ENCODE assay signal across 1 cellular context in genomic region chr19:3984908-3985642, GRCh38.
TF ChIP-seq lines count a peak whose summit lies in the region.

Gene EEF2 (minus strand): TSS chr19:3985463. CDS start chr19:3985380, 83 bp downstream.

TF ChIP-seq in HepG2, 621 proteins besides CTCF, POLR2A, EP300 and RAD21 (continued from another document and continues in another):
- TF ChIP-seq MEF2D (CRISPR knock-in tag; IDR thresholded peaks at IDR 0.05) (peak; percentile 66; the same call in 1 of the 2 replicates), CCDC6 (CRISPR knock-in tag; IDR thresholded peaks at IDR 0.05) (peak; percentile 70; the same call in 1 of the 2 replicates), AHR (CRISPR knock-in tag; IDR thresholded peaks at IDR 0.05) (peak; percentile 89; the same call in 1 of the 2 replicates), ZNF552 (CRISPR knock-in tag; IDR thresholded peaks at IDR 0.05; ENCODE audit: borderline replicate concordance) (peak; percentile 92), HOXA7 (CRISPR knock-in tag; IDR thresholded peaks at IDR 0.05) (peak; percentile 58; the same call in 1 of the 2 replicates), ZNF142 (CRISPR knock-in tag; IDR thresholded peaks at IDR 0.05) (peak; percentile 88; the same call in 1 of the 2 replicates), ARID5B (CRISPR knock-in tag; IDR thresholded peaks at IDR 0.05) (peak; percentile 32; the same call in 1 of the 2 replicates), ZKSCAN1 (IDR thresholded peaks at IDR 0.05; ENCODE audit: low read length) (peak; percentile 16; the same call in 1 of the 2 replicates), FOXC1 (CRISPR knock-in tag; IDR thresholded peaks at IDR 0.05; ENCODE audit: borderline replicate concordance) (peak; percentile 96), TOE1 (CRISPR knock-in tag; IDR thresholded peaks at IDR 0.05) (no peak), NR1H2 (CRISPR knock-in tag; IDR thresholded peaks at IDR 0.05; ENCODE audit: borderline replicate concordance, low read depth) (0 out of 2 replicates have a peak, but pooled peaks have one; percentile 77), THAP9 (CRISPR knock-in tag; IDR thresholded peaks at IDR 0.05; ENCODE audit: borderline replicate concordance) (peak; percentile 83; the same call in 1 of the 2 replicates), CCAR2 (optimal IDR thresholded peaks at IDR 0.05; ENCODE audit: low read depth, low read length) (no peak), ZNF446 (CRISPR knock-in tag; IDR thresholded peaks at IDR 0.05) (peak; percentile 87; the same call in 1 of the 2 replicates), ZNF430 (CRISPR knock-in tag; IDR thresholded peaks at IDR 0.05) (peak; percentile 89; the same call in 1 of the 2 replicates), DDIT3 (CRISPR knock-in tag; IDR thresholded peaks at IDR 0.05) (no peak), ZFP82 (CRISPR knock-in tag; IDR thresholded peaks at IDR 0.05; ENCODE audit: borderline replicate concordance) (0 out of 2 replicates have a peak, but pooled peaks have one; percentile 60), ZFP91 (CRISPR knock-in tag; IDR thresholded peaks at IDR 0.05; ENCODE audit: borderline replicate concordance) (peak; percentile 96), ZNF333 (CRISPR knock-in tag; IDR thresholded peaks at IDR 0.05; ENCODE audit: borderline replicate concordance) (peak; percentile 46; the same call in 1 of the 2 replicates), TP53 (CRISPR knock-in tag; conservative IDR thresholded peaks at IDR 0.05) (no peak), HNF4A (CRISPR knock-in tag; IDR thresholded peaks at IDR 0.05) (no peak; the same call in 1 of the 2 replicates)
- TF ChIP-seq, protein P1, sequence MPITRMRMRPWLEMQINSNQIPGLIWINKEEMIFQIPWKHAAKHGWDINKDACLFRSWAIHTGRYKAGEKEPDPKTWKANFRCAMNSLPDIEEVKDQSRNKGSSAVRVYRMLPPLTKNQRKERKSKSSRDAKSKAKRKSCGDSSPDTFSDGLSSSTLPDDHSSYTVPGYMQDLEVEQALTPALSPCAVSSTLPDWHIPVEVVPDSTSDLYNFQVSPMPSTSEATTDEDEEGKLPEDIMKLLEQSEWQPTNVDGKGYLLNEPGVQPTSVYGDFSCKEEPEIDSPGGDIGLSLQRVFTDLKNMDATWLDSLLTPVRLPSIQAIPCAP (CRISPR knock-in tag; IDR thresholded peaks at IDR 0.05; ENCODE audit: low read depth): no peak
- TF ChIP-seq, protein P2, sequence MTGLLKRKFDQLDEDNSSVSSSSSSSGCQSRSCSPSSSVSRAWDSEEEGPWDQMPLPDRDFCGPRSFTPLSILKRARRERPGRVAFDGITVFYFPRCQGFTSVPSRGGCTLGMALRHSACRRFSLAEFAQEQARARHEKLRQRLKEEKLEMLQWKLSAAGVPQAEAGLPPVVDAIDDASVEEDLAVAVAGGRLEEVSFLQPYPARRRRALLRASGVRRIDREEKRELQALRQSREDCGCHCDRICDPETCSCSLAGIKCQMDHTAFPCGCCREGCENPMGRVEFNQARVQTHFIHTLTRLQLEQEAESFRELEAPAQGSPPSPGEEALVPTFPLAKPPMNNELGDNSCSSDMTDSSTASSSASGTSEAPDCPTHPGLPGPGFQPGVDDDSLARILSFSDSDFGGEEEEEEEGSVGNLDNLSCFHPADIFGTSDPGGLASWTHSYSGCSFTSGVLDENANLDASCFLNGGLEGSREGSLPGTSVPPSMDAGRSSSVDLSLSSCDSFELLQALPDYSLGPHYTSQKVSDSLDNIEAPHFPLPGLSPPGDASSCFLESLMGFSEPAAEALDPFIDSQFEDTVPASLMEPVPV (CRISPR knock-in tag; IDR thresholded peaks at IDR 0.05): peak; percentile 63
- TF ChIP-seq, protein P3, sequence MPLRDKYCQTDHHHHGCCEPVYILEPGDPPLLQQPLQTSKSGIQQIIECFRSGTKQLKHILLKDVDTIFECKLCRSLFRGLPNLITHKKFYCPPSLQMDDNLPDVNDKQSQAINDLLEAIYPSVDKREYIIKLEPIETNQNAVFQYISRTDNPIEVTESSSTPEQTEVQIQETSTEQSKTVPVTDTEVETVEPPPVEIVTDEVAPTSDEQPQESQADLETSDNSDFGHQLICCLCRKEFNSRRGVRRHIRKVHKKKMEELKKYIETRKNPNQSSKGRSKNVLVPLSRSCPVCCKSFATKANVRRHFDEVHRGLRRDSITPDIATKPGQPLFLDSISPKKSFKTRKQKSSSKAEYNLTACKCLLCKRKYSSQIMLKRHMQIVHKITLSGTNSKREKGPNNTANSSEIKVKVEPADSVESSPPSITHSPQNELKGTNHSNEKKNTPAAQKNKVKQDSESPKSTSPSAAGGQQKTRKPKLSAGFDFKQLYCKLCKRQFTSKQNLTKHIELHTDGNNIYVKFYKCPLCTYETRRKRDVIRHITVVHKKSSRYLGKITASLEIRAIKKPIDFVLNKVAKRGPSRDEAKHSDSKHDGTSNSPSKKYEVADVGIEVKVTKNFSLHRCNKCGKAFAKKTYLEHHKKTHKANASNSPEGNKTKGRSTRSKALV (CRISPR knock-in tag; IDR thresholded peaks at IDR 0.05): peak; percentile 54; the same call in 1 of the 2 replicates
- TF ChIP-seq, protein P4, sequence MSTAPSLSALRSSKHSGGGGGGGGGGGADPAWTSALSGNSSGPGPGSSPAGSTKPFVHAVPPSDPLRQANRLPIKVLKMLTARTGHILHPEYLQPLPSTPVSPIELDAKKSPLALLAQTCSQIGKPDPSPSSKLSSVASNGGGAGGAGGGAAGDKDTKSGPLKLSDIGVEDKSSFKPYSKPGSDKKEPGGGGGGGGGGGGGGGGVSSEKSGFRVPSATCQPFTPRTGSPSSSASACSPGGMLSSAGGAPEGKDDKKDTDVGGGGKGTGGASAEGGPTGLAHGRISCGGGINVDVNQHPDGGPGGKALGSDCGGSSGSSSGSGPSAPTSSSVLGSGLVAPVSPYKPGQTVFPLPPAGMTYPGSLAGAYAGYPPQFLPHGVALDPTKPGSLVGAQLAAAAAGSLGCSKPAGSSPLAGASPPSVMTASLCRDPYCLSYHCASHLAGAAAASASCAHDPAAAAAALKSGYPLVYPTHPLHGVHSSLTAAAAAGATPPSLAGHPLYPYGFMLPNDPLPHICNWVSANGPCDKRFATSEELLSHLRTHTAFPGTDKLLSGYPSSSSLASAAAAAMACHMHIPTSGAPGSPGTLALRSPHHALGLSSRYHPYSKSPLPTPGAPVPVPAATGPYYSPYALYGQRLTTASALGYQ (CRISPR knock-in tag; IDR thresholded peaks at IDR 0.05): peak; percentile 49; the same call in 1 of the 2 replicates
- TF ChIP-seq, protein P5, sequence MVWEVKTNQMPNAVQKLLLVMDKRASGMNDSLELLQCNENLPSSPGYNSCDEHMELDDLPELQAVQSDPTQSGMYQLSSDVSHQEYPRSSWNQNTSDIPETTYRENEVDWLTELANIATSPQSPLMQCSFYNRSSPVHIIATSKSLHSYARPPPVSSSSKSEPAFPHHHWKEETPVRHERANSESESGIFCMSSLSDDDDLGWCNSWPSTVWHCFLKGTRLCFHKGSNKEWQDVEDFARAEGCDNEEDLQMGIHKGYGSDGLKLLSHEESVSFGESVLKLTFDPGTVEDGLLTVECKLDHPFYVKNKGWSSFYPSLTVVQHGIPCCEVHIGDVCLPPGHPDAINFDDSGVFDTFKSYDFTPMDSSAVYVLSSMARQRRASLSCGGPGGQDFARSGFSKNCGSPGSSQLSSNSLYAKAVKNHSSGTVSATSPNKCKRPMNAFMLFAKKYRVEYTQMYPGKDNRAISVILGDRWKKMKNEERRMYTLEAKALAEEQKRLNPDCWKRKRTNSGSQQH (CRISPR knock-in tag; IDR thresholded peaks at IDR 0.05; ENCODE audit: low read depth): no peak; the same call in 1 of the 2 replicates
